In the genomic region with DNA sequence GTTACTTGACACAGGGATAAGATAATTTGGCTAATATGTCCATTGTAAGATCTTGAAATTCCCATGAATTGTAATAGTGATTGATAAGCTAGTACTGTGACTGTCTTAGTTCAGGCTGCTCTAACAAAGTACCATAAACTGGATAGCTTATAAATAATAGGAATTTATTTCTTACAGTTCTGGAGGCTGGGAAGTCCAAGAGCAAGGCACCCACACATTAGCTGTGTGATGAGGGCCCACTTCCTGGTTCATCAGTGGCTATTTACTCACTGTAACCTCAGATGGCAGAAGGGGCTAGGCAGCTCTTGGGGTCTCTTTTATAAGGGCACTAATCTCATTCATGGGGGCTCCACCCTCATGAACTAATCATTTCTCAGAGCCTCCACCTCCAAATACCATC, we compare ENCODE assay signal across 1 cellular context.
TF ChIP-seq lines count a peak whose summit lies in the region.

No MANE protein-coding gene starts in this region.

TF ChIP-seq in HepG2, 621 proteins besides CTCF, POLR2A, EP300 and RAD21 (continued from another document):
- TF ChIP-seq, protein P1, sequence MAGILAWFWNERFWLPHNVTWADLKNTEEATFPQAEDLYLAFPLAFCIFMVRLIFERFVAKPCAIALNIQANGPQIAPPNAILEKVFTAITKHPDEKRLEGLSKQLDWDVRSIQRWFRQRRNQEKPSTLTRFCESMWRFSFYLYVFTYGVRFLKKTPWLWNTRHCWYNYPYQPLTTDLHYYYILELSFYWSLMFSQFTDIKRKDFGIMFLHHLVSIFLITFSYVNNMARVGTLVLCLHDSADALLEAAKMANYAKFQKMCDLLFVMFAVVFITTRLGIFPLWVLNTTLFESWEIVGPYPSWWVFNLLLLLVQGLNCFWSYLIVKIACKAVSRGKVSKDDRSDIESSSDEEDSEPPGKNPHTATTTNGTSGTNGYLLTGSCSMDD (CRISPR knock-in tag; IDR thresholded peaks at IDR 0.05) = no peak
- TF ChIP-seq YEATS4 (CRISPR knock-in tag; IDR thresholded peaks at IDR 0.05; ENCODE audit: borderline replicate concordance) (no peak), ARNT (IDR thresholded peaks at IDR 0.05) (no peak)
- TF ChIP-seq, protein P2, sequence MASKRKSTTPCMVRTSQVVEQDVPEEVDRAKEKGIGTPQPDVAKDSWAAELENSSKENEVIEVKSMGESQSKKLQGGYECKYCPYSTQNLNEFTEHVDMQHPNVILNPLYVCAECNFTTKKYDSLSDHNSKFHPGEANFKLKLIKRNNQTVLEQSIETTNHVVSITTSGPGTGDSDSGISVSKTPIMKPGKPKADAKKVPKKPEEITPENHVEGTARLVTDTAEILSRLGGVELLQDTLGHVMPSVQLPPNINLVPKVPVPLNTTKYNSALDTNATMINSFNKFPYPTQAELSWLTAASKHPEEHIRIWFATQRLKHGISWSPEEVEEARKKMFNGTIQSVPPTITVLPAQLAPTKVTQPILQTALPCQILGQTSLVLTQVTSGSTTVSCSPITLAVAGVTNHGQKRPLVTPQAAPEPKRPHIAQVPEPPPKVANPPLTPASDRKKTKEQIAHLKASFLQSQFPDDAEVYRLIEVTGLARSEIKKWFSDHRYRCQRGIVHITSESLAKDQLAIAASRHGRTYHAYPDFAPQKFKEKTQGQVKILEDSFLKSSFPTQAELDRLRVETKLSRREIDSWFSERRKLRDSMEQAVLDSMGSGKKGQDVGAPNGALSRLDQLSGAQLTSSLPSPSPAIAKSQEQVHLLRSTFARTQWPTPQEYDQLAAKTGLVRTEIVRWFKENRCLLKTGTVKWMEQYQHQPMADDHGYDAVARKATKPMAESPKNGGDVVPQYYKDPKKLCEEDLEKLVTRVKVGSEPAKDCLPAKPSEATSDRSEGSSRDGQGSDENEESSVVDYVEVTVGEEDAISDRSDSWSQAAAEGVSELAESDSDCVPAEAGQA (IDR thresholded peaks at IDR 0.05; ENCODE audit: low read depth) = no peak
- TF ChIP-seq, protein P2 (CRISPR knock-in tag; IDR thresholded peaks at IDR 0.05; ENCODE audit: borderline replicate concordance) = no peak
- TF ChIP-seq, protein P3, sequence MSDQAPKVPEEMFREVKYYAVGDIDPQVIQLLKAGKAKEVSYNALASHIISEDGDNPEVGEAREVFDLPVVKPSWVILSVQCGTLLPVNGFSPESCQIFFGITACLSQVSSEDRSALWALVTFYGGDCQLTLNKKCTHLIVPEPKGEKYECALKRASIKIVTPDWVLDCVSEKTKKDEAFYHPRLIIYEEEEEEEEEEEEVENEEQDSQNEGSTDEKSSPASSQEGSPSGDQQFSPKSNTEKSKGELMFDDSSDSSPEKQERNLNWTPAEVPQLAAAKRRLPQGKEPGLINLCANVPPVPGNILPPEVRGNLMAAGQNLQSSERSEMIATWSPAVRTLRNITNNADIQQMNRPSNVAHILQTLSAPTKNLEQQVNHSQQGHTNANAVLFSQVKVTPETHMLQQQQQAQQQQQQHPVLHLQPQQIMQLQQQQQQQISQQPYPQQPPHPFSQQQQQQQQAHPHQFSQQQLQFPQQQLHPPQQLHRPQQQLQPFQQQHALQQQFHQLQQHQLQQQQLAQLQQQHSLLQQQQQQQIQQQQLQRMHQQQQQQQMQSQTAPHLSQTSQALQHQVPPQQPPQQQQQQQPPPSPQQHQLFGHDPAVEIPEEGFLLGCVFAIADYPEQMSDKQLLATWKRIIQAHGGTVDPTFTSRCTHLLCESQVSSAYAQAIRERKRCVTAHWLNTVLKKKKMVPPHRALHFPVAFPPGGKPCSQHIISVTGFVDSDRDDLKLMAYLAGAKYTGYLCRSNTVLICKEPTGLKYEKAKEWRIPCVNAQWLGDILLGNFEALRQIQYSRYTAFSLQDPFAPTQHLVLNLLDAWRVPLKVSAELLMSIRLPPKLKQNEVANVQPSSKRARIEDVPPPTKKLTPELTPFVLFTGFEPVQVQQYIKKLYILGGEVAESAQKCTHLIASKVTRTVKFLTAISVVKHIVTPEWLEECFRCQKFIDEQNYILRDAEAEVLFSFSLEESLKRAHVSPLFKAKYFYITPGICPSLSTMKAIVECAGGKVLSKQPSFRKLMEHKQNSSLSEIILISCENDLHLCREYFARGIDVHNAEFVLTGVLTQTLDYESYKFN (CRISPR knock-in tag; conservative IDR thresholded peaks at IDR 0.05) = no peak
